ENCODE assay signal across 15 cellular contexts in the genomic region with DNA sequence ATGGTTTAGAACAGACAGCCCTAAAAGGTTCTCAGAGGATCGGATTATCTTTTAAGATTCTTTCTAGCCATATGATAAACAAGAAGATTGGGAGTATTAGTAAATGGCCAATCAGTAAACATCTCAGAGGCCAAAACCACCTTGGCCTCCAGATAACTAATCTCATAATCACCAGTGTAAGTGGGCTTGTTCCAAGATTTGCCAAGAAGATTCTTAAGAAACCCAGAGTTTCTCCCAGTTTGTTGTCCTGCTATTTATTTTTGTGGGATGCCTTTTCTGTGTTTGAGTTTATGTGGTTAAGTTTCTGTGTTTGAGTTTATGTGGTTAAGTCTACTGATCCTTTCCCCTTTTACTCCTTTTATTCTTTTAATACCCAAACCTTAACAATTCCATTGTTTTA.
DNase-seq lines count a peak whose midpoint lies in the region; ATAC-seq and TF ChIP-seq lines count a peak whose summit lies in the region.
"Had no signal": no experiment of that assay in that cellular context is flagged by ENCODE, and none has a peak within 500 bp of the region (broad histone marks: within the 10 kb centered on the region; RNA-seq: fewer than 3 reads in every experiment).

No MANE protein-coding gene starts in this region.

- H3K4me3 Mint-ChIP-seq in GM23338: no peak overlapping the region
- H3K4me3 Mint-ChIP-seq: CD4-positive, alpha-beta memory T cell had no signal

- H3K27ac ChIP-seq in GM23338 (ENCODE audit: low read depth): no peak overlapping the region
- peak overlapping the region; percentile 37 for H3K27ac ChIP-seq in smooth muscle cell (ENCODE audit: low read depth)
- H3K27ac ChIP-seq: BLaER1 treated with 17β-estradiol and CSF1 and Interleukin-3, amounts not matched to agents 10 nM and 100 nM; Peyer's patch had no signal

- no peaks in the 10 kb centered on the region for H3K36me3 Mint-ChIP-seq in GM23338 (ENCODE audit: low read depth)
- H3K36me3 Mint-ChIP-seq: CD4-positive, alpha-beta memory T cell had no signal

- H3K9ac ChIP-seq in smooth muscle cell (ENCODE audit: low read depth): no peak overlapping the region
- H3K9ac ChIP-seq: BLaER1 treated with 17β-estradiol and CSF1 and Interleukin-3, amounts not matched to agents 10 nM and 100 nM had no signal

- no peak for DNase-seq in GM23338 (ENCODE audit: low spot score)
- DNase-seq in NCI-H82 (lab: John Stamatoyannopoulos, UW): peak; percentile 97
- DNase-seq in fibroblast of villous mesenchyme (ENCODE audit: low read depth): peak; percentile 97
- DNase-seq in smooth muscle cell (lab: John Stamatoyannopoulos, UW; ENCODE audit: unreplicated experiment): no peak
- no peak for DNase-seq in epidermal melanocyte (ENCODE audit: insufficient read length, low spot score)
- no peak for DNase-seq in activated CD4-positive, alpha-beta T cell treated with anti-CD3 and anti-CD28 coated beads, Interleukin-2, amount 50 U/mL, for 1 hour
- DNase-seq in dermis blood vessel endothelial cell: no peak
- DNase-seq: CD4-positive, alpha-beta memory T cell; GDM1; NCI-H1417; NCI-H187; NCI-H446 treated with DMSO at 0.1 percent for 48 hours; Peyer's patch had no signal

- H3K4me3 ChIP-seq in GM23338: no peak overlapping the region
- no peak overlapping the region for H3K4me3 ChIP-seq in fibroblast of villous mesenchyme (ENCODE audit: low read depth, low read length)
- H3K4me3 ChIP-seq in smooth muscle cell: no peak overlapping the region
- H3K4me3 ChIP-seq: BLaER1 treated with 17β-estradiol and CSF1 and Interleukin-3, amounts not matched to agents 10 nM and 100 nM; Peyer's patch had no signal

- peaks cover 5% of the 10 kb centered on the region; the same call in 1 of the 2 replicates for H3K4me1 ChIP-seq in GM23338 (ENCODE audit: insufficient read depth)
- H3K4me1 ChIP-seq in smooth muscle cell (ENCODE audit: low read depth): peaks cover 14% of the 10 kb centered on the region
- H3K4me1 ChIP-seq: BLaER1 treated with 17β-estradiol and CSF1 and Interleukin-3, amounts not matched to agents 10 nM and 100 nM had no signal

- H2AFZ ChIP-seq in GM23338 (no peak overlapping the region), smooth muscle cell (ENCODE audit: low read depth) (no peak overlapping the region)

- no peaks in the 10 kb centered on the region for H3K79me2 ChIP-seq in GM23338 (replicated peaks; ENCODE audit: insufficient read depth)
- H3K79me2 ChIP-seq in smooth muscle cell (ENCODE audit: low read depth): no peaks in the 10 kb centered on the region

- H3K36me3 ChIP-seq in GM23338 (ENCODE audit: insufficient read depth) (no peaks in the 10 kb centered on the region), smooth muscle cell (ENCODE audit: low read depth) (no peaks in the 10 kb centered on the region)
- H3K36me3 ChIP-seq: BLaER1 treated with 17β-estradiol and CSF1 and Interleukin-3, amounts not matched to agents 10 nM and 100 nM; Peyer's patch had no signal

- H4K20me1 ChIP-seq in GM23338 (replicated peaks; ENCODE audit: insufficient read depth) (no peaks in the 10 kb centered on the region), smooth muscle cell (ENCODE audit: low read depth) (peaks cover 10% of the 10 kb centered on the region)
- H4K20me1 ChIP-seq: BLaER1 treated with 17β-estradiol and CSF1 and Interleukin-3, amounts not matched to agents 10 nM and 100 nM had no signal

- H3K4me1 Mint-ChIP-seq in GM23338: peaks cover 5% of the 10 kb centered on the region

- no peaks in the 10 kb centered on the region for H3K27me3 ChIP-seq in GM23338 (ENCODE audit: insufficient read depth)
- no peaks in the 10 kb centered on the region for H3K27me3 ChIP-seq in smooth muscle cell (ENCODE audit: low read depth)
- H3K27me3 ChIP-seq: BLaER1 treated with 17β-estradiol and CSF1 and Interleukin-3, amounts not matched to agents 10 nM and 100 nM; Peyer's patch had no signal

- H3K27me3 Mint-ChIP-seq in GM23338 (ENCODE audit: insufficient read depth, low read depth, poor library complexity): peaks cover 4% of the 10 kb centered on the region
- H3K27me3 Mint-ChIP-seq: CD4-positive, alpha-beta memory T cell had no signal

- no peak for TF ChIP-seq CTCF in GM23338 (conservative IDR thresholded peaks at IDR 0.05; ENCODE audit: low read depth in 2 of 2)
- no peak for TF ChIP-seq CTCF in fibroblast of villous mesenchyme (IDR thresholded peaks at IDR 0.05; ENCODE audit: insufficient read depth, low read depth, low read length)
- no peak for TF ChIP-seq CTCF in smooth muscle cell (IDR thresholded peaks at IDR 0.05; ENCODE audit: borderline replicate concordance, insufficient read depth, poor library complexity, severe bottlenecking)

- peak overlapping the region; percentile 19 for H3K27ac Mint-ChIP-seq in GM23338
- H3K27ac Mint-ChIP-seq: CD4-positive, alpha-beta memory T cell had no signal

- 10% methylated on average over 1 of the region's 1 CpG for WGBS in smooth muscle cell (ENCODE audit: low lambda C conversion rate)

- ATAC-seq in GM23338: no peak
- ATAC-seq: SK-N-SH treated with all-trans-retinoic acid at 6 μM for 48 hours had no signal

- H3K4me2 ChIP-seq in GM23338: no peak overlapping the region
- H3K4me2 ChIP-seq in smooth muscle cell: peak overlapping the region; percentile 63
- H3K4me2 ChIP-seq: BLaER1 treated with 17β-estradiol and CSF1 and Interleukin-3, amounts not matched to agents 10 nM and 100 nM had no signal

- no peaks in the 10 kb centered on the region for H3K9me3 ChIP-seq in smooth muscle cell (replicated peaks; ENCODE audit: low read depth)
- H3K9me3 ChIP-seq: BLaER1 treated with 17β-estradiol and CSF1 and Interleukin-3, amounts not matched to agents 10 nM and 100 nM; Peyer's patch had no signal

- H3K9me3 Mint-ChIP-seq in GM23338: no peaks in the 10 kb centered on the region
- H3K9me3 Mint-ChIP-seq: CD4-positive, alpha-beta memory T cell had no signal

- H3F3A ChIP-seq in GM23338 (replicated peaks; ENCODE audit: low read depth): no peaks in the 10 kb centered on the region
- peaks cover 30% of the 10 kb centered on the region for H3F3A ChIP-seq in smooth muscle cell (ENCODE audit: low read depth)

- H3K9me2 ChIP-seq in GM23338 (ENCODE audit: insufficient read depth): no peaks in the 10 kb centered on the region

TF ChIP-seq in GM23338, 12 proteins besides CTCF, POLR2A, EP300 and RAD21 (continues in another document):
- TF ChIP-seq POLR2AphosphoS5 (IDR thresholded peaks at IDR 0.05; ENCODE audit: low read depth): no peak
- no peak for TF ChIP-seq EZH2phosphoT487 (IDR thresholded peaks at IDR 0.05; ENCODE audit: unreplicated experiment)
- TF ChIP-seq, protein P1, sequence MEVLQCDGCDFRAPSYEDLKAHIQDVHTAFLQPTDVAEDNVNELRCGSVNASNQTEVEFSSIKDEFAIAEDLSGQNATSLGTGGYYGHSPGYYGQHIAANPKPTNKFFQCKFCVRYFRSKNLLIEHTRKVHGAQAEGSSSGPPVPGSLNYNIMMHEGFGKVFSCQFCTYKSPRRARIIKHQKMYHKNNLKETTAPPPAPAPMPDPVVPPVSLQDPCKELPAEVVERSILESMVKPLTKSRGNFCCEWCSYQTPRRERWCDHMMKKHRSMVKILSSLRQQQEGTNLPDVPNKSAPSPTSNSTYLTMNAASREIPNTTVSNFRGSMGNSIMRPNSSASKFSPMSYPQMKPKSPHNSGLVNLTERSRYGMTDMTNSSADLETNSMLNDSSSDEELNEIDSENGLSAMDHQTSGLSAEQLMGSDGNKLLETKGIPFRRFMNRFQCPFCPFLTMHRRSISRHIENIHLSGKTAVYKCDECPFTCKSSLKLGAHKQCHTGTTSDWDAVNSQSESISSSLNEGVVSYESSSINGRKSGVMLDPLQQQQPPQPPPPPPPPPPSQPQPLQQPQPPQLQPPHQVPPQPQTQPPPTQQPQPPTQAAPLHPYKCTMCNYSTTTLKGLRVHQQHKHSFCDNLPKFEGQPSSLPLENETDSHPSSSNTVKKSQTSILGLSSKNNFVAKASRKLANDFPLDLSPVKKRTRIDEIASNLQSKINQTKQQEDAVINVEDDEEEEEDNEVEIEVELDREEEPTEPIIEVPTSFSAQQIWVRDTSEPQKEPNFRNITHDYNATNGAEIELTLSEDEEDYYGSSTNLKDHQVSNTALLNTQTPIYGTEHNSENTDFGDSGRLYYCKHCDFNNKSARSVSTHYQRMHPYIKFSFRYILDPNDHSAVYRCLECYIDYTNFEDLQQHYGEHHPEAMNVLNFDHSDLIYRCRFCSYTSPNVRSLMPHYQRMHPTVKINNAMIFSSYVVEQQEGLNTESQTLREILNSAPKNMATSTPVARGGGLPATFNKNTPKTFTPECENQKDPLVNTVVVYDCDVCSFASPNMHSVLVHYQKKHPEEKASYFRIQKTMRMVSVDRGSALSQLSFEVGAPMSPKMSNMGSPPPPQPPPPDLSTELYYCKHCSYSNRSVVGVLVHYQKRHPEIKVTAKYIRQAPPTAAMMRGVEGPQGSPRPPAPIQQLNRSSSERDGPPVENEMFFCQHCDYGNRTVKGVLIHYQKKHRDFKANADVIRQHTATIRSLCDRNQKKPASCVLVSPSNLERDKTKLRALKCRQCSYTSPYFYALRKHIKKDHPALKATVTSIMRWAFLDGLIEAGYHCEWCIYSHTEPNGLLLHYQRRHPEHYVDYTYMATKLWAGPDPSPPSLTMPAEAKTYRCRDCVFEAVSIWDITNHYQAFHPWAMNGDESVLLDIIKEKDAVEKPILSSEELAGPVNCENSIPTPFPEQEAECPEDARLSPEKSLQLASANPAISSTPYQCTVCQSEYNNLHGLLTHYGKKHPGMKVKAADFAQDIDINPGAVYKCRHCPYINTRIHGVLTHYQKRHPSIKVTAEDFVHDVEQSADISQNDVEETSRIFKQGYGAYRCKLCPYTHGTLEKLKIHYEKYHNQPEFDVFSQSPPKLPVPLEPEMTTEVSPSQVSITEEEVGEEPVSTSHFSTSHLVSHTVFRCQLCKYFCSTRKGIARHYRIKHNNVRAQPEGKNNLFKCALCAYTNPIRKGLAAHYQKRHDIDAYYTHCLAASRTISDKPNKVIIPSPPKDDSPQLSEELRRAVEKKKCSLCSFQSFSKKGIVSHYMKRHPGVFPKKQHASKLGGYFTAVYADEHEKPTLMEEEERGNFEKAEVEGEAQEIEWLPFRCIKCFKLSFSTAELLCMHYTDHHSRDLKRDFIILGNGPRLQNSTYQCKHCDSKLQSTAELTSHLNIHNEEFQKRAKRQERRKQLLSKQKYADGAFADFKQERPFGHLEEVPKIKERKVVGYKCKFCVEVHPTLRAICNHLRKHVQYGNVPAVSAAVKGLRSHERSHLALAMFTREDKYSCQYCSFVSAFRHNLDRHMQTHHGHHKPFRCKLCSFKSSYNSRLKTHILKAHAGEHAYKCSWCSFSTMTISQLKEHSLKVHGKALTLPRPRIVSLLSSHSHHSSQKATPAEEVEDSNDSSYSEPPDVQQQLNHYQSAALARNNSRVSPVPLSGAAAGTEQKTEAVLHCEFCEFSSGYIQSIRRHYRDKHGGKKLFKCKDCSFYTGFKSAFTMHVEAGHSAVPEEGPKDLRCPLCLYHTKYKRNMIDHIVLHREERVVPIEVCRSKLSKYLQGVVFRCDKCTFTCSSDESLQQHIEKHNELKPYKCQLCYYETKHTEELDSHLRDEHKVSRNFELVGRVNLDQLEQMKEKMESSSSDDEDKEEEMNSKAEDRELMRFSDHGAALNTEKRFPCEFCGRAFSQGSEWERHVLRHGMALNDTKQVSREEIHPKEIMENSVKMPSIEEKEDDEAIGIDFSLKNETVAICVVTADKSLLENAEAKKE (CRISPR knock-in tag; IDR thresholded peaks at IDR 0.05): no peak
- no peak for TF ChIP-seq ZNF331 (CRISPR knock-in tag; IDR thresholded peaks at IDR 0.05; ENCODE audit: low read depth)
- TF ChIP-seq EZH2 (IDR thresholded peaks at IDR 0.05; ENCODE audit: low read depth, unreplicated experiment): no peak

Comparison
In these comparisons a context has a peak if more than half of its experiments do, and no peak if none do; other contexts are left out.
1. DNase-seq: peak in NCI-H82 (single experiment) and fibroblast of villous mesenchyme (single experiment); none in GM23338 (single experiment), smooth muscle cell (single experiment), epidermal melanocyte (single experiment), activated CD4-positive, alpha-beta T cell treated with anti-CD3 and anti-CD28 coated beads, Interleukin-2, amount 50 U/mL, for 1 hour (single experiment) and dermis blood vessel endothelial cell (single experiment).